24 cellular contexts compared by ENCODE assay signal in genomic region chr18:39448942-39449341, GRCh38.
DNase-seq lines count a peak whose midpoint lies in the region; ATAC-seq and TF ChIP-seq lines count a peak whose summit lies in the region.
"Had no signal": no experiment of that assay in that cellular context is flagged by ENCODE, and none has a peak within 500 bp of the region (broad histone marks: within the 10 kb centered on the region; RNA-seq: fewer than 3 reads in every experiment).

No MANE protein-coding gene starts in this region.

- H3K36me3 ChIP-seq in PC-3 (ENCODE audit: low read depth, low read length): no peaks in the 10 kb centered on the region

- peaks cover 3% of the 10 kb centered on the region; the same call in 1 of the 2 replicates for H3K4me1 ChIP-seq in PC-3 (ENCODE audit: insufficient read depth, low read length)

- no peaks in the 10 kb centered on the region for H3F3A ChIP-seq in PC-3 (ENCODE audit: low read length, unreplicated experiment)

- CTCF ChIA-PET in PC-3 (lab: Charles Lee): no interaction called here
- CTCF ChIA-PET in activated CD4-positive, alpha-beta memory T cell treated with anti-CD3 and anti-CD28 coated beads for 36 hours (lab: Charles Lee): no interaction called here

- POLR2A ChIA-PET in PC-3 (lab: Charles Lee; ENCODE audit: unreplicated experiment): no interaction called here
- POLR2A ChIA-PET in activated CD4-positive, alpha-beta memory T cell treated with anti-CD3 and anti-CD28 coated beads for 36 hours (lab: Charles Lee): no interaction called here

- H3K27me3 Mint-ChIP-seq in activated CD4-positive, alpha-beta memory T cell treated with anti-CD3 and anti-CD28 coated beads for 36 hours: no peaks in the 10 kb centered on the region
- H3K27me3 Mint-ChIP-seq: naive B cell had no signal

- H3K27ac Mint-ChIP-seq in activated CD4-positive, alpha-beta memory T cell treated with anti-CD3 and anti-CD28 coated beads for 36 hours: no peak overlapping the region
- H3K27ac Mint-ChIP-seq: activated naive CD4-positive, alpha-beta T cell treated with anti-CD3 and anti-CD28 coated beads for 36 hours; GM23338; naive B cell; stimulated activated effector memory CD8-positive, alpha-beta T cell treated with anti-CD3 and anti-CD28 coated beads, Interleukin-12 subunit alpha, Interleukin-12 subunit beta, amount 100 ng/mL, for 72 hours; T-helper 2 cell treated with Interferon-gamma antibody and Interleukin-4, amounts not matched to agents 5 μg/mL and 100 μg/mL, for 36 hours; WTC11 had no signal

- no peaks in the 10 kb centered on the region for H4K20me1 ChIP-seq in PC-3 (ENCODE audit: low read length)

- no peaks in the 10 kb centered on the region for H3K79me2 ChIP-seq in PC-3 (ENCODE audit: low read length)

- DNase-seq in EL (peak; percentile 10), PC-3 (peak; percentile 60), dermis blood vessel endothelial cell (peak; percentile 94), lung microvascular endothelial cell (ENCODE audit: low read depth in 2 of 2) (peak; percentile 90 to 94), HuH-7.5 (ENCODE audit: low spot score) (no peak), NCI-H2081 (lab: John Stamatoyannopoulos, UW) (no peak)
- DNase-seq in activated CD4-positive, alpha-beta memory T cell treated with anti-CD3 and anti-CD28 coated beads for 36 hours: no peak
- DNase-seq: activated CD4-positive, alpha-beta T cell treated with anti-CD3 and anti-CD28 coated beads, Interleukin-2, amount 50 U/mL, for 1 hour; activated naive CD4-positive, alpha-beta T cell treated with anti-CD3 and anti-CD28 coated beads for 36 hours; GDM1; Karpas-422; naive B cell; NCI-H1092 treated with DMSO at 0.1 percent for 48 hours; NCI-H187 treated with DMSO at 0.1 percent for 48 hours; NCI-H226; nucleus accumbens had no signal

- H3K27ac ChIP-seq in PC-3 (ENCODE audit: low read length): peak overlapping the region; percentile 48; the same call in 1 of the 2 replicates
- H3K27ac ChIP-seq: epithelial cell of prostate had no signal

- 0 out of 2 replicates have a peak overlapping the region, but pooled peaks have one; percentile 14 for H3K4me2 ChIP-seq in PC-3 (ENCODE audit: low read length)
- H3K4me2 ChIP-seq: GM23338, smooth muscle cell had no signal

- H3K4me3 Mint-ChIP-seq in activated CD4-positive, alpha-beta memory T cell treated with anti-CD3 and anti-CD28 coated beads for 36 hours: no peak overlapping the region
- H3K4me3 Mint-ChIP-seq: activated naive CD4-positive, alpha-beta T cell treated with anti-CD3 and anti-CD28 coated beads for 36 hours; GM23338; naive B cell; stimulated activated effector memory CD8-positive, alpha-beta T cell treated with anti-CD3 and anti-CD28 coated beads, Interleukin-12 subunit alpha, Interleukin-12 subunit beta, amount 100 ng/mL, for 72 hours; T-helper 2 cell treated with Interferon-gamma antibody and Interleukin-4, amounts not matched to agents 5 μg/mL and 100 μg/mL, for 36 hours; WTC11 had no signal

- H3K9me3 ChIP-seq in PC-3 (ENCODE audit: low read length): no peaks in the 10 kb centered on the region

- H3K9me2 ChIP-seq in PC-3 (replicated peaks; ENCODE audit: low read length): no peaks in the 10 kb centered on the region

- H3K27me3 ChIP-seq in PC-3 (ENCODE audit: low read length): no peaks in the 10 kb centered on the region

- H3K4me3 ChIP-seq in PC-3 (ENCODE audit: low read length): no peak overlapping the region
- H3K4me3 ChIP-seq: GM23338, smooth muscle cell had no signal

- H3K4me1 Mint-ChIP-seq in activated CD4-positive, alpha-beta memory T cell treated with anti-CD3 and anti-CD28 coated beads for 36 hours (ENCODE audit: low read depth): peaks cover 2% of the 10 kb centered on the region
- H3K4me1 Mint-ChIP-seq: GM23338; naive B cell; stimulated activated effector memory CD8-positive, alpha-beta T cell treated with anti-CD3 and anti-CD28 coated beads, Interleukin-12 subunit alpha, Interleukin-12 subunit beta, amount 100 ng/mL, for 72 hours had no signal

- no peak overlapping the region for H2AFZ ChIP-seq in PC-3 (ENCODE audit: low read length)
- H2AFZ ChIP-seq: GM23338 had no signal

- BruUV-seq in PC-3 (replicated peaks; lab: Mats Ljungman, UMichigan): no TSS peak

- peak; percentile 35 for ATAC-seq in PC-3
- ATAC-seq: GM23338; left lobe of liver; SK-N-SH treated with all-trans-retinoic acid at 6 μM for 48 hours; stimulated activated effector memory CD8-positive, alpha-beta T cell treated with anti-CD3 and anti-CD28 coated beads, Interleukin-12 subunit alpha, Interleukin-12 subunit beta, amount 100 ng/mL, for 72 hours; WTC11 had no signal

- no peaks in the 10 kb centered on the region for H3K36me3 Mint-ChIP-seq in activated CD4-positive, alpha-beta memory T cell treated with anti-CD3 and anti-CD28 coated beads for 36 hours
- H3K36me3 Mint-ChIP-seq: naive B cell; stimulated activated effector memory CD8-positive, alpha-beta T cell treated with anti-CD3 and anti-CD28 coated beads, Interleukin-12 subunit alpha, Interleukin-12 subunit beta, amount 100 ng/mL, for 72 hours had no signal

- TF ChIP-seq CTCF in PC-3 (conservative IDR thresholded peaks at IDR 0.05; ENCODE audit: low read depth, low read length): no peak

- H3K9ac ChIP-seq in PC-3 (ENCODE audit: low read length): no peak overlapping the region

- intact Hi-C loops in PC-3 (cut with micrococcal nuclease): loop anchor here (2.0 kb wide), 1 partner anchor 34 kb away; no protein-coding TSS in a partner anchor
- intact Hi-C loops in activated CD4-positive, alpha-beta memory T cell treated with anti-CD3 and anti-CD28 coated beads for 36 hours (cut with micrococcal nuclease): no loop called here

- H3K9me3 Mint-ChIP-seq in activated CD4-positive, alpha-beta memory T cell treated with anti-CD3 and anti-CD28 coated beads for 36 hours: peaks cover 9% of the 10 kb centered on the region
- H3K9me3 Mint-ChIP-seq: GM23338 had no signal

Comparison
In these comparisons a context has a peak if more than half of its experiments do, and no peak if none do; other contexts are left out.
1. DNase-seq: peak in EL (single experiment), PC-3 (single experiment), dermis blood vessel endothelial cell (single experiment) and lung microvascular endothelial cell (2 of 2); none in HuH-7.5 (single experiment), NCI-H2081 (0 of 2) and activated CD4-positive, alpha-beta memory T cell treated with anti-CD3 and anti-CD28 coated beads for 36 hours (single experiment).